In genomic region chr10:6607778-6608177, GRCh38 we compare ENCODE assay signal across 16 cellular contexts. TPM values are rescaled to one million over a fixed set of nuclear protein-coding genes. Genes with fewer than 3 reads are reported as not detected.
DNase-seq lines count a peak whose midpoint lies in the region; ATAC-seq, FAIRE-seq and TF ChIP-seq lines count a peak whose summit lies in the region.
"Had no signal": no experiment of that assay in that cellular context is flagged by ENCODE, and none has a peak within 500 bp of the region (broad histone marks: within the 10 kb centered on the region; RNA-seq: fewer than 3 reads in every experiment).

No MANE protein-coding gene starts in this region.

- no peak overlapping the region for H3K4me3 Mint-ChIP-seq in natural killer cell treated with Interleukin-12 subunit alpha and Interleukin-12 subunit beta and Interleukin-15 and Interleukin-18, amount 100 ng/mL, for 72 hours
- H3K4me3 Mint-ChIP-seq in natural killer cell: no peak overlapping the region
- H3K4me3 Mint-ChIP-seq in activated naive CD8-positive, alpha-beta T cell treated with anti-CD3 and anti-CD28 coated beads, Interleukin-2, amount 50 U/mL, for 24 hours: peak overlapping the region; percentile 66
- H3K4me3 Mint-ChIP-seq: H9 had no signal

- FAIRE-seq in urothelium cell line (lab: Jason Lieb, UNC): no peak

- DNase-seq in natural killer cell treated with Interleukin-12 subunit alpha and Interleukin-12 subunit beta and Interleukin-15 and Interleukin-18, amount 100 ng/mL, for 72 hours (ENCODE audit: low spot score): no peak
- DNase-seq in natural killer cell: no peak
- DNase-seq in activated naive CD8-positive, alpha-beta T cell treated with anti-CD3 and anti-CD28 coated beads, Interleukin-2, amount 50 U/mL, for 24 hours: no peak
- DNase-seq in inferior parietal cortex (ENCODE audit: extremely low spot score): peak; percentile 83
- peak; percentile 13 for DNase-seq in urothelium cell line (ENCODE audit: low spot score)
- DNase-seq in HuH-7 (ENCODE audit: low spot score): no peak
- DNase-seq: cortex of kidney, DMS153, H9, NCI-H2081 treated with DMSO at 0.1 percent for 48 hours, NCI-H69 had no signal

- H3K27ac Mint-ChIP-seq in natural killer cell treated with Interleukin-12 subunit alpha and Interleukin-12 subunit beta and Interleukin-15 and Interleukin-18, amount 100 ng/mL, for 72 hours: peak overlapping the region; percentile 46 to 68
- no peak overlapping the region for H3K27ac Mint-ChIP-seq in natural killer cell
- peak overlapping the region; percentile 92 for H3K27ac Mint-ChIP-seq in activated naive CD8-positive, alpha-beta T cell treated with anti-CD3 and anti-CD28 coated beads, Interleukin-2, amount 50 U/mL, for 24 hours
- H3K27ac Mint-ChIP-seq: H9 had no signal

- peaks cover 15% of the 10 kb centered on the region for H3K36me3 Mint-ChIP-seq in natural killer cell treated with Interleukin-12 subunit alpha and Interleukin-12 subunit beta and Interleukin-15 and Interleukin-18, amount 100 ng/mL, for 72 hours
- H3K36me3 Mint-ChIP-seq in natural killer cell: peaks cover 6% of the 10 kb centered on the region
- peaks cover 31% of the 10 kb centered on the region for H3K36me3 Mint-ChIP-seq in activated naive CD8-positive, alpha-beta T cell treated with anti-CD3 and anti-CD28 coated beads, Interleukin-2, amount 50 U/mL, for 24 hours (ENCODE audit: low read depth)

- peaks cover 35 to 59% of the 10 kb centered on the region in 2 donors for H3K4me1 Mint-ChIP-seq in natural killer cell treated with Interleukin-12 subunit alpha and Interleukin-12 subunit beta and Interleukin-15 and Interleukin-18, amount 100 ng/mL, for 72 hours (ENCODE audit: low read depth in 2 of 2)
- peaks cover 27% of the 10 kb centered on the region in 2 donors for H3K4me1 Mint-ChIP-seq in natural killer cell
- peaks cover 69% of the 10 kb centered on the region for H3K4me1 Mint-ChIP-seq in activated naive CD8-positive, alpha-beta T cell treated with anti-CD3 and anti-CD28 coated beads, Interleukin-2, amount 50 U/mL, for 24 hours

- no peak for TF ChIP-seq CTCF in natural killer cell (IDR thresholded peaks at IDR 0.05)

- no peaks in the 10 kb centered on the region for H3K9me3 Mint-ChIP-seq in natural killer cell treated with Interleukin-12 subunit alpha and Interleukin-12 subunit beta and Interleukin-15 and Interleukin-18, amount 100 ng/mL, for 72 hours
- H3K9me3 Mint-ChIP-seq in natural killer cell: peaks cover 0 to 2% of the 10 kb centered on the region in 2 donors
- H3K9me3 Mint-ChIP-seq in activated naive CD8-positive, alpha-beta T cell treated with anti-CD3 and anti-CD28 coated beads, Interleukin-2, amount 50 U/mL, for 24 hours: peaks cover 10% of the 10 kb centered on the region

- intact Hi-C loops in natural killer cell (cut with micrococcal nuclease): no loop called here

- H3K27me3 Mint-ChIP-seq in natural killer cell treated with Interleukin-12 subunit alpha and Interleukin-12 subunit beta and Interleukin-15 and Interleukin-18, amount 100 ng/mL, for 72 hours: no peaks in the 10 kb centered on the region
- H3K27me3 Mint-ChIP-seq in natural killer cell (ENCODE audit: low read depth in 2 of 2): no peaks in the 10 kb centered on the region
- H3K27me3 Mint-ChIP-seq in activated naive CD8-positive, alpha-beta T cell treated with anti-CD3 and anti-CD28 coated beads, Interleukin-2, amount 50 U/mL, for 24 hours: no peaks in the 10 kb centered on the region

- ATAC-seq in natural killer cell treated with Interleukin-12 subunit alpha and Interleukin-12 subunit beta and Interleukin-15 and Interleukin-18, amount 100 ng/mL, for 72 hours: no peak
- no peak for ATAC-seq in natural killer cell
- no peak for ATAC-seq in activated naive CD8-positive, alpha-beta T cell treated with anti-CD3 and anti-CD28 coated beads, Interleukin-2, amount 50 U/mL, for 24 hours
- ATAC-seq in GM18858 (IDR thresholded peaks at IDR 0.05; ENCODE audit: unreplicated experiment): no peak
- no peak for ATAC-seq in HG03442 (IDR thresholded peaks at IDR 0.05; ENCODE audit: unreplicated experiment)
- ATAC-seq: left lobe of liver, Panc1 had no signal

RNA-seq across cellular contexts. Expression of gene PRKCQ, which starts 27.7 kb away (rescaled TPM):
- 10 to 100 TPM; 55.3 to 79.0 TPM for total RNA-seq in natural killer cell treated with Interleukin-12 subunit alpha and Interleukin-12 subunit beta and Interleukin-15 and Interleukin-18, amount 100 ng/mL, for 72 hours
- 10 to 100 TPM; 46.5 to 69.5 (median 61.3) TPM for total RNA-seq in natural killer cell
- total RNA-seq: ascending aorta had no signal

Comparison
In these comparisons a context has a peak if more than half of its experiments do, and no peak if none do; other contexts are left out.
1. H3K27ac Mint-ChIP-seq: peak in natural killer cell treated with Interleukin-12 subunit alpha and Interleukin-12 subunit beta and Interleukin-15 and Interleukin-18, amount 100 ng/mL, for 72 hours (2 of 2) and activated naive CD8-positive, alpha-beta T cell treated with anti-CD3 and anti-CD28 coated beads, Interleukin-2, amount 50 U/mL, for 24 hours (single experiment); none in natural killer cell (0 of 2).
2. DNase-seq: peak in inferior parietal cortex (single experiment) and urothelium cell line (single experiment); none in natural killer cell treated with Interleukin-12 subunit alpha and Interleukin-12 subunit beta and Interleukin-15 and Interleukin-18, amount 100 ng/mL, for 72 hours (single experiment), natural killer cell (single experiment), activated naive CD8-positive, alpha-beta T cell treated with anti-CD3 and anti-CD28 coated beads, Interleukin-2, amount 50 U/mL, for 24 hours (single experiment) and HuH-7 (single experiment).